Comparison of ENCODE assay signal across 8 cellular contexts in the genomic region with DNA sequence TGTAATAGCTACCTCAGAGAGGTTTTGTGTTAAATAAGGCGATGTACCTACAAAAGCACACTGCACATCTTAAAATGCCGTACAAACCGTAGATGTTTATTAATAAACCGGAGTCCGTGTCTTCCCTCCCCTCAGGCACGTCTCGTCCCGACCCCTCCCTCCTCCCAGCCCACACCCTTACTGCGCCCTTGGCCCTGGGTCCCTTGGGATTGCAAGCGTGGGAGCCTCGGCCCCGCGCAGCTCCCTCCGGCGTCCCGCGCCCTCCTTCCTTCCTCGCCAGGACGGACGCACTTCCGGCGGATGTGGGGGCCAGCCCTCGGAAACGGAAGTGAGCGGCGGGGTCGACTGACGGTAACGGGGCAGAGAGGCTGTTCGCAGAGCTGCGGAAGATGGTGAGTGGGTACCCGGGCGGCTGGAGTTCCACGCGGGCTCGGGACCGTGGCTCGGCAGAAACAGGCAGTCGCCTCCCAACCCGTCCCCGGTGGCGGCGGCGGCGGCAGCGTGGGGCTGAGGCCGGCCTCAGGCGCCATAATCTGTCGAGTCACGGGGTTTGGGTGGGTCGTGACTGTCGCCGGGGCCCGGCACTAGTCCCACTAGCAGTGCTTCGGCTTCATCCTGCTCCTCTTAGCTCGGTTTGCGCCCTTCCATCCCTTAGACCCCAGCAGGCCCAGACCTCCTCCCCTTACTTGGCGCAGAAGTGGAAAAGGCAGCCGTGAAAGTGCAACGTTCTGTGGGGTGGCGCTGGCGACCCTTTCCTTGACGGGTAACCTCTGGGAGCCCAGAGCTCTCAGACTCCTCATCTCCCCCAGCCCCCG. TPM values are rescaled to one million over a fixed set of nuclear protein-coding genes. Genes with fewer than 3 reads are reported as not detected.
A peak's percentile ranks its signal among the peaks of the same experiment; 100 is the strongest.
DNase-seq lines count a peak whose midpoint lies in the region; ATAC-seq, FAIRE-seq and TF ChIP-seq lines count a peak whose summit lies in the region.

A gene with protein sequence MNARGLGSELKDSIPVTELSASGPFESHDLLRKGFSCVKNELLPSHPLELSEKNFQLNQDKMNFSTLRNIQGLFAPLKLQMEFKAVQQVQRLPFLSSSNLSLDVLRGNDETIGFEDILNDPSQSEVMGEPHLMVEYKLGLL (plus strand): TSS at position 335 of the 815 bp plus-strand sequence. CDS start 55 bp downstream, at position 390.

- peak within 1 kb of the TSS; percentile 87 for H3K4me3 Mint-ChIP-seq in HFFc6

- H3K9me3 ChIP-seq in pancreas = no peaks in the 10 kb centered on the region
- no peaks in the 10 kb centered on the region for H3K9me3 ChIP-seq in thyroid gland

- peak within 1 kb of the TSS; percentile 80 to 99 (median 94) for H3K4me3 ChIP-seq in pancreas
- H3K4me3 ChIP-seq in thyroid gland (replicated peaks in 1 of 3) = peak within 1 kb of the TSS; percentile 40 to 86 (median 57)

- H3K4me1 ChIP-seq in pancreas = peaks cover 9 to 24% (median 14%) of the 10 kb centered on the region in 3 donors
- H3K4me1 ChIP-seq in thyroid gland = peaks cover 28 to 51% of the 10 kb centered on the region in 2 donors

- DNase-seq in GM10266 (ENCODE audit: extremely low spot score) (peak; percentile 89), HFFc6 (peak; percentile 84), NCI-H1048 (lab: John Stamatoyannopoulos, UW) (peak; percentile 84), SW 1271 (lab: John Stamatoyannopoulos, UW) (peak; percentile 69 to 79), Right ventricle myocardium inferior (ENCODE audit: missing footprints) (peak; percentile 98), pancreas (peak; percentile 82 to 95 (median 88)), thyroid gland (peak; percentile 89 to 93)
- DNase-seq in activated naive CD8-positive, alpha-beta T cell treated with anti-CD3 and anti-CD28 coated beads, Interleukin-2, amount 50 U/mL, for 16 hours (ENCODE audit: low read depth, low spot score) = peak; percentile 82

- intact Hi-C loops in Right ventricle myocardium inferior (cut with DNase I) = loop anchor here (2.0 to 10.0 kb wide), 4 partner anchors 58 to 337 kb away; a partner anchor contains a TSS
- intact Hi-C loops in pancreas (cut with DNase I) = no loop called here
- intact Hi-C loops in thyroid gland (cut with DNase I) = no loop called here

- 0% methylated on average over 54 to 64 of the region's 64 CpGs for WGBS in pancreas, 2 donors
- WGBS in thyroid gland, 2 donors = 0 to 1% methylated on average over 29 to 36 of the region's 64 CpGs

- H3K27ac Mint-ChIP-seq in HFFc6 = peak within 1 kb of the TSS; percentile 86

- TF ChIP-seq CTCF in GM10266 (IDR thresholded peaks at IDR 0.05; ENCODE audit: control insufficient read depth, insufficient read depth, low read depth, missing control alignments) = no peak
- no peak for TF ChIP-seq CTCF in HFFc6 (IDR thresholded peaks at IDR 0.05)
- no peak for TF ChIP-seq CTCF in pancreas (IDR thresholded peaks at IDR 0.05)
- no peak for TF ChIP-seq CTCF in thyroid gland (IDR thresholded peaks at IDR 0.05)

- FAIRE-seq in pancreas (lab: Jason Lieb, UNC) = peak; percentile 65

- ATAC-seq in Right ventricle myocardium inferior (peak; percentile 96), pancreas (peak; percentile 99 to 100 (median 100))

- no peaks in the 10 kb centered on the region for H3K27me3 ChIP-seq in pancreas
- no peaks in the 10 kb centered on the region for H3K27me3 ChIP-seq in thyroid gland

- H3K36me3 ChIP-seq in pancreas (peaks cover 0 to 15% (median 5%) of the 10 kb centered on the region in 3 donors), thyroid gland (peaks cover 2 to 19% of the 10 kb centered on the region in 2 donors)

- H3K36me3 Mint-ChIP-seq in HFFc6 (ENCODE audit: low read depth) = peaks cover 47% of the 10 kb centered on the region

- H3K27ac ChIP-seq in pancreas (peak within 1 kb of the TSS; percentile 40 to 88 (median 76)), thyroid gland (peak within 1 kb of the TSS; percentile 72 to 93 (median 82))

- H3K9me3 Mint-ChIP-seq in HFFc6 = no peaks in the 10 kb centered on the region

- peak; percentile 89 to 99 for TF ChIP-seq POLR2A in thyroid gland (IDR thresholded peaks at IDR 0.05)

- H3K27me3 Mint-ChIP-seq in HFFc6 (ENCODE audit: insufficient read depth) = no peaks in the 10 kb centered on the region

- H3K4me1 Mint-ChIP-seq in HFFc6 (ENCODE audit: low read depth) = peaks cover 67% of the 10 kb centered on the region

RNA-seq across cellular contexts. Expression of the gene that starts here (rescaled TPM):
- 100 to 1,000 TPM; 156 to 175 (median 165) TPM for total RNA-seq in HFFc6 (2021; fragmentation: NEBNext Ultra II Directional; extraction: Animal tissue kit (Norgen Biotek cat#: 25700))
- total RNA-seq in Right ventricle myocardium inferior (113 TPM), pancreas (10 to 100 TPM; 13.9 to 27.0 (median 20.9) TPM), thyroid gland (10 to 100 TPM; 23.3 to 70.0 (median 45.4) TPM)
- polyA plus RNA-seq in pancreas = 10 to 100 TPM; 22.2 to 39.5 TPM

Comparison
In these comparisons a context has a peak if more than half of its experiments do, and no peak if none do; other contexts are left out.
1. Peak in every context shown above with its lines: DNase-seq, ATAC-seq, H3K4me3 ChIP-seq and H3K27ac ChIP-seq.